Comparison of ENCODE assay signal across 9 cellular contexts in genomic region chr15:67120009-67120838, GRCh38. TPM values are rescaled to one million over a fixed set of nuclear protein-coding genes. Genes with fewer than 3 reads are reported as not detected.
DNase-seq lines count a peak whose midpoint lies in the region; ATAC-seq lines count a peak whose summit lies in the region.
"Had no signal": no experiment of that assay in that cellular context is flagged by ENCODE, and none has a peak within 500 bp of the region (broad histone marks: within the 10 kb centered on the region; RNA-seq: fewer than 3 reads in every experiment).

No MANE protein-coding gene starts in this region.

- H3K4me3 Mint-ChIP-seq in activated T-helper 17 cell treated with anti-CD3 and anti-CD28 coated beads, Interleukin-2, amount 50 U/mL, for 72 hours: peak overlapping the region; percentile 57
- H3K4me3 Mint-ChIP-seq in stimulated activated effector memory CD8-positive, alpha-beta T cell treated with anti-CD3 and anti-CD28 coated beads, Interleukin-12 subunit alpha, Interleukin-12 subunit beta, amount 100 ng/mL, for 72 hours: peak overlapping the region; percentile 79

- peak overlapping the region; percentile 58; the same call in 1 of the 2 replicates for H3K27ac ChIP-seq in HUES6 (ENCODE audit: low read depth, low read length)
- peak overlapping the region; percentile 49 for H3K27ac ChIP-seq in layer of hippocampus (ENCODE audit: low read depth, low read length)

- no peaks in the 10 kb centered on the region for H3K9me3 ChIP-seq in HUES6 (ENCODE audit: control insufficient read depth, insufficient read depth, low read depth, low read length)

- DNase-seq in stimulated activated effector memory CD8-positive, alpha-beta T cell treated with anti-CD3 and anti-CD28 coated beads, Interleukin-12 subunit alpha, Interleukin-12 subunit beta, amount 100 ng/mL, for 72 hours (ENCODE audit: low spot score in 2 of 2): peak in 1 of 2 donors; percentile 50
- DNase-seq in NCI-H82 (lab: John Stamatoyannopoulos, UW) (no peak), H4 (ENCODE audit: low spot score) (no peak), activated gamma-delta T cell (lab: John Stamatoyannopoulos, UW) (no peak)
- DNase-seq: NCI-H2107 had no signal

- ATAC-seq in activated T-helper 17 cell treated with anti-CD3 and anti-CD28 coated beads, Interleukin-2, amount 50 U/mL, for 72 hours (replicated peaks): no peak
- ATAC-seq in stimulated activated effector memory CD8-positive, alpha-beta T cell treated with anti-CD3 and anti-CD28 coated beads, Interleukin-12 subunit alpha, Interleukin-12 subunit beta, amount 100 ng/mL, for 72 hours: no peak
- ATAC-seq in HG03039 (IDR thresholded peaks at IDR 0.05; ENCODE audit: unreplicated experiment): no peak

- H3K9ac ChIP-seq in HUES6 (ENCODE audit: low read length): no peak overlapping the region

- no peaks in the 10 kb centered on the region for H3K27me3 Mint-ChIP-seq in activated T-helper 17 cell treated with anti-CD3 and anti-CD28 coated beads, Interleukin-2, amount 50 U/mL, for 72 hours

- H3K4me1 Mint-ChIP-seq in activated T-helper 17 cell treated with anti-CD3 and anti-CD28 coated beads, Interleukin-2, amount 50 U/mL, for 72 hours: peaks cover 66% of the 10 kb centered on the region
- peaks cover 88% of the 10 kb centered on the region for H3K4me1 Mint-ChIP-seq in stimulated activated effector memory CD8-positive, alpha-beta T cell treated with anti-CD3 and anti-CD28 coated beads, Interleukin-12 subunit alpha, Interleukin-12 subunit beta, amount 100 ng/mL, for 72 hours

- H3K27me3 ChIP-seq in HUES6 (ENCODE audit: control insufficient read depth, insufficient read depth, low read length) (no peaks in the 10 kb centered on the region), layer of hippocampus (ENCODE audit: control insufficient read depth, insufficient read depth, low read length) (no peaks in the 10 kb centered on the region)

- H3K27ac Mint-ChIP-seq in activated T-helper 17 cell treated with anti-CD3 and anti-CD28 coated beads, Interleukin-2, amount 50 U/mL, for 72 hours: peak overlapping the region; percentile 95
- peak overlapping the region; percentile 99 for H3K27ac Mint-ChIP-seq in stimulated activated effector memory CD8-positive, alpha-beta T cell treated with anti-CD3 and anti-CD28 coated beads, Interleukin-12 subunit alpha, Interleukin-12 subunit beta, amount 100 ng/mL, for 72 hours

- H3K36me3 ChIP-seq in HUES6 (ENCODE audit: control insufficient read depth, insufficient read depth, low read length): no peaks in the 10 kb centered on the region

- no peak overlapping the region for H3K4me3 ChIP-seq in HUES6 (ENCODE audit: low read depth, low read length)

- peaks cover 50% of the 10 kb centered on the region for H3K36me3 Mint-ChIP-seq in activated T-helper 17 cell treated with anti-CD3 and anti-CD28 coated beads, Interleukin-2, amount 50 U/mL, for 72 hours (ENCODE audit: low read depth)
- H3K36me3 Mint-ChIP-seq in stimulated activated effector memory CD8-positive, alpha-beta T cell treated with anti-CD3 and anti-CD28 coated beads, Interleukin-12 subunit alpha, Interleukin-12 subunit beta, amount 100 ng/mL, for 72 hours: peaks cover 18% of the 10 kb centered on the region

- H3K4me1 ChIP-seq in HUES6 (ENCODE audit: control insufficient read depth, insufficient read depth, low read length): peaks cover 40% of the 10 kb centered on the region

- no peaks in the 10 kb centered on the region for H3K9me3 Mint-ChIP-seq in activated T-helper 17 cell treated with anti-CD3 and anti-CD28 coated beads, Interleukin-2, amount 50 U/mL, for 72 hours
- H3K9me3 Mint-ChIP-seq in stimulated activated effector memory CD8-positive, alpha-beta T cell treated with anti-CD3 and anti-CD28 coated beads, Interleukin-12 subunit alpha, Interleukin-12 subunit beta, amount 100 ng/mL, for 72 hours: no peaks in the 10 kb centered on the region

RNA-seq across cellular contexts. Expression of gene SMAD3, which starts 54.8 kb away (rescaled TPM):
- 10 to 100 TPM; 57.0 to 94.9 TPM for total RNA-seq in activated T-helper 17 cell treated with anti-CD3 and anti-CD28 coated beads, Interleukin-2, amount 50 U/mL, for 72 hours
- 31.6 and 38.5 TPM in 2 replicates for total RNA-seq in H4 (2014; rRNA removed; shearing (Covaris generic))
